11 cellular contexts compared by ENCODE assay signal in the genomic region with DNA sequence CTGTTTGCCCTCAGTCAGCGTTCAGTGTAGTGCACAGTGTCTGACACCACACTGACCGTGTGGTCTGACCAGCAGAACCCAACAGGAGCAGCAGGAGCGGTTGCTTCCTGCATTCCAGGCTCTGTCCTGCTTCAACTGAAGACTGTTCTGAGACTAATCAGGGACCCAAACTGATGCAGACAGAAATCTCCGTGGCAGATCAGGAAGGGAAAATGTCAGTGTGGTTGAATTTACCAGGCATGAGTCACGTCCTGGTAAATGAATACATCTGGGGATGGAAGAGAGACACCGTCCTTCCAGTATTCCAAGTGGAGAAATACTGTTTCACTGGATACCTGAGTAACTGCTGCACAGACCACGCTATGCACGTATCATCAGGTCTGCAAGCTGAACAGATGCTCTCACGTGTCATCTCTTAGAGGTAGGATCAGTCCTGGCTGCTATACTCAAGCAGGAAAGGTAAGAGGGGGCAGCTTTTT.
A peak's percentile ranks its signal among the peaks of the same experiment; 100 is the strongest.
DNase-seq lines count a peak whose midpoint lies in the region; ATAC-seq, FAIRE-seq and TF ChIP-seq lines count a peak whose summit lies in the region.
"Had no signal": no experiment of that assay in that cellular context is flagged by ENCODE, and none has a peak within 500 bp of the region (broad histone marks: within the 10 kb centered on the region; RNA-seq: fewer than 3 reads in every experiment).

No MANE protein-coding gene starts in this region.

- 1% methylated on average over 9 of the region's 9 CpGs for WGBS in A549 (ENCODE audit: missing lambda C conversion rate)

- intact Hi-C loops in MCF 10A (cut with micrococcal nuclease), result no loop called here

- H3K9me3 Mint-ChIP-seq in MCF 10A (ENCODE audit: unreplicated experiment), result no peaks in the 10 kb centered on the region

- H3K4me2 ChIP-seq in A549, result peak overlapping the region; percentile 85

- CTCF ChIA-PET in A549 (lab: Yijun Ruan, JAX) (interaction anchor here (0.6 to 5.8 kb wide), 5 partner anchors 10 to 221 kb away, joined by 3 to 30 read pairs (median 9); no protein-coding TSS in a partner anchor), MCF 10A (lab: Yijun Ruan, JAX) (interaction anchor here (0.6 to 3.4 kb wide), 2 partner anchors 11 to 132 kb away, joined by 3 to 28 read pairs; no protein-coding TSS in a partner anchor)

- H3K4me1 ChIP-seq in A549, result peaks cover 59% of the 10 kb centered on the region

- peak overlapping the region; percentile 35 for H3K27ac Mint-ChIP-seq in MCF 10A (ENCODE audit: low read depth, unreplicated experiment)

- H3K4me3 Mint-ChIP-seq in MCF 10A (ENCODE audit: unreplicated experiment), result no peak overlapping the region

- peak; percentile 26 to 49; a peak in 2 of 5 replicates for TF ChIP-seq EP300 in A549 (IDR thresholded peaks at IDR 0.05)

- peaks cover 19% of the 10 kb centered on the region for H3K4me1 Mint-ChIP-seq in MCF 10A (ENCODE audit: insufficient read depth, unreplicated experiment)

- no peaks in the 10 kb centered on the region for H3K36me3 Mint-ChIP-seq in MCF 10A (ENCODE audit: insufficient read depth, unreplicated experiment)

- TF ChIP-seq POLR2A in A549 (IDR thresholded peaks at IDR 0.05; ENCODE audit: low read length), result no peak

- peak; percentile 80 to 89 for DNase-seq in A549 (ENCODE audit: low read depth in 1 of 2, low spot score in 1 of 2)
- peak; percentile 98 for DNase-seq in HS-27A (ENCODE audit: low read depth)
- DNase-seq in MCF 10A (ENCODE audit: unreplicated experiment), result peak; percentile 77
- no peak for DNase-seq in T-helper 1 cell
- DNase-seq in anterior cingulate cortex (lab: John Stamatoyannopoulos, UW), result no peak
- DNase-seq: activated CD4-positive, alpha-beta T cell treated with anti-CD3 and anti-CD28 coated beads for 48 hours; DND-41; NCI-H146 had no signal

- no TSS peak for BruUV-seq in MCF 10A (replicated peaks; lab: Mats Ljungman, UMichigan)

- ATAC-seq in A549, result peak; percentile 91
- ATAC-seq in HG03135 (IDR thresholded peaks at IDR 0.05; ENCODE audit: unreplicated experiment), result no peak
- no peak for ATAC-seq in GM18519 (IDR thresholded peaks at IDR 0.05; ENCODE audit: low FRiP score, unreplicated experiment)

- POLR2A ChIA-PET in A549 (lab: Yijun Ruan, JAX), result interaction anchor here (0.9 to 1.9 kb wide), 3 partner anchors 24 to 223 kb away, joined by 3 to 5 read pairs (median 4); a partner anchor contains a TSS
- POLR2A ChIA-PET in MCF 10A (lab: Yijun Ruan, JAX), result interaction anchor here (0.5 kb wide), 1 partner anchor 252 kb away, joined by 3 read pairs; no protein-coding TSS in a partner anchor

- no peaks in the 10 kb centered on the region for H3K27me3 ChIP-seq in layer of hippocampus (ENCODE audit: control insufficient read depth, insufficient read depth, low read length)

- peak overlapping the region; percentile 26 for H3K4me3 ChIP-seq in A549

- H3K27me3 Mint-ChIP-seq in MCF 10A (ENCODE audit: insufficient read depth, unreplicated experiment), result no peaks in the 10 kb centered on the region

- TF ChIP-seq RAD21 in A549 (conservative IDR thresholded peaks at IDR 0.05 in 1 of 2, IDR thresholded peaks at IDR 0.05 in 1 of 2), result peak; percentile 16 to 34; a peak in 3 of 5 replicates

- TF ChIP-seq CTCF in A549 (IDR thresholded peaks at IDR 0.05), result no peak
- TF ChIP-seq CTCF in MCF 10A (IDR thresholded peaks at IDR 0.05; ENCODE audit: unreplicated experiment), result no peak

- peak; percentile 86 for FAIRE-seq in A549 (lab: Jason Lieb, UNC)

- peak overlapping the region; percentile 84 to 89 for H3K27ac ChIP-seq in A549
- peak overlapping the region; percentile 32 for H3K27ac ChIP-seq in layer of hippocampus (ENCODE audit: low read depth, low read length)

- no peaks in the 10 kb centered on the region for H3K9me3 ChIP-seq in A549

TF ChIP-seq in A549, 52 proteins besides CTCF, POLR2A, EP300 and RAD21 (continues in another document):
- no peak for TF ChIP-seq FOXS1 (CRISPR knock-in tag; IDR thresholded peaks at IDR 0.05)
- peak; percentile 18; the same call in 1 of the 2 replicates for TF ChIP-seq HOXB13 (CRISPR knock-in tag; IDR thresholded peaks at IDR 0.05; ENCODE audit: low read depth)
- TF ChIP-seq MYC (IDR thresholded peaks at IDR 0.05; ENCODE audit: borderline replicate concordance, low read length), result no peak
- no peak for TF ChIP-seq NFE2L2 (conservative IDR thresholded peaks at IDR 0.05; ENCODE audit: low read length)
- no peak for TF ChIP-seq KDM1A (IDR thresholded peaks at IDR 0.05; ENCODE audit: low read depth)
- TF ChIP-seq ZC3H11A (IDR thresholded peaks at IDR 0.05), result no peak
- TF ChIP-seq TP53 (CRISPR knock-in tag; IDR thresholded peaks at IDR 0.05), result no peak
- TF ChIP-seq HDAC2 (IDR thresholded peaks at IDR 0.05), result no peak
- no peak for TF ChIP-seq NPAS2 (CRISPR knock-in tag; IDR thresholded peaks at IDR 0.05; ENCODE audit: borderline replicate concordance)
- peak; percentile 78 for TF ChIP-seq FOSL2 (IDR thresholded peaks at IDR 0.05)
- TF ChIP-seq FOSL2 (CRISPR knock-in tag; IDR thresholded peaks at IDR 0.05), result peak; percentile 85
- TF ChIP-seq ESRRA (IDR thresholded peaks at IDR 0.05; ENCODE audit: borderline replicate concordance, low read length), result no peak
- no peak for TF ChIP-seq RCOR1 (IDR thresholded peaks at IDR 0.05; ENCODE audit: low read depth, low read length)
- TF ChIP-seq, protein P1, sequence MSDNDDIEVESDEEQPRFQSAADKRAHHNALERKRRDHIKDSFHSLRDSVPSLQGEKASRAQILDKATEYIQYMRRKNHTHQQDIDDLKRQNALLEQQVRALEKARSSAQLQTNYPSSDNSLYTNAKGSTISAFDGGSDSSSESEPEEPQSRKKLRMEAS (IDR thresholded peaks at IDR 0.05), result peak; percentile 70
- TF ChIP-seq, protein P2, sequence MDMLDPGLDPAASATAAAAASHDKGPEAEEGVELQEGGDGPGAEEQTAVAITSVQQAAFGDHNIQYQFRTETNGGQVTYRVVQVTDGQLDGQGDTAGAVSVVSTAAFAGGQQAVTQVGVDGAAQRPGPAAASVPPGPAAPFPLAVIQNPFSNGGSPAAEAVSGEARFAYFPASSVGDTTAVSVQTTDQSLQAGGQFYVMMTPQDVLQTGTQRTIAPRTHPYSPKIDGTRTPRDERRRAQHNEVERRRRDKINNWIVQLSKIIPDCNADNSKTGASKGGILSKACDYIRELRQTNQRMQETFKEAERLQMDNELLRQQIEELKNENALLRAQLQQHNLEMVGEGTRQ (IDR thresholded peaks at IDR 0.05), result no peak
- TF ChIP-seq JUN (IDR thresholded peaks at IDR 0.05), result peak in 1 of 2 experiments; percentile 77; a peak in 3 of 5 replicates
- TF ChIP-seq ZNF302 (CRISPR knock-in tag; IDR thresholded peaks at IDR 0.05), result no peak
- TF ChIP-seq, protein P3, sequence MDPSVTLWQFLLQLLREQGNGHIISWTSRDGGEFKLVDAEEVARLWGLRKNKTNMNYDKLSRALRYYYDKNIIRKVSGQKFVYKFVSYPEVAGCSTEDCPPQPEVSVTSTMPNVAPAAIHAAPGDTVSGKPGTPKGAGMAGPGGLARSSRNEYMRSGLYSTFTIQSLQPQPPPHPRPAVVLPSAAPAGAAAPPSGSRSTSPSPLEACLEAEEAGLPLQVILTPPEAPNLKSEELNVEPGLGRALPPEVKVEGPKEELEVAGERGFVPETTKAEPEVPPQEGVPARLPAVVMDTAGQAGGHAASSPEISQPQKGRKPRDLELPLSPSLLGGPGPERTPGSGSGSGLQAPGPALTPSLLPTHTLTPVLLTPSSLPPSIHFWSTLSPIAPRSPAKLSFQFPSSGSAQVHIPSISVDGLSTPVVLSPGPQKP (IDR thresholded peaks at IDR 0.05; ENCODE audit: low read depth, low read length), result no peak
- TF ChIP-seq HOXA7 (CRISPR knock-in tag; IDR thresholded peaks at IDR 0.05), result no peak
- TF ChIP-seq MAZ (IDR thresholded peaks at IDR 0.05; ENCODE audit: borderline replicate concordance, low read depth, low read length), result no peak
- no peak for TF ChIP-seq CHD4 (IDR thresholded peaks at IDR 0.05; ENCODE audit: borderline replicate concordance)
- no peak for TF ChIP-seq HOXB5 (CRISPR knock-in tag; IDR thresholded peaks at IDR 0.05)
- no peak for TF ChIP-seq RNF2 (IDR thresholded peaks at IDR 0.05; ENCODE audit: borderline replicate concordance, low read depth)
- TF ChIP-seq RARB (CRISPR knock-in tag; IDR thresholded peaks at IDR 0.05), result no peak
- TF ChIP-seq HEYL (CRISPR knock-in tag; IDR thresholded peaks at IDR 0.05), result no peak
- no peak for TF ChIP-seq FOSB (CRISPR knock-in tag; IDR thresholded peaks at IDR 0.05)
- no peak for TF ChIP-seq CBX8 (IDR thresholded peaks at IDR 0.05)
- no peak for TF ChIP-seq TFCP2L1 (CRISPR knock-in tag; IDR thresholded peaks at IDR 0.05)
- TF ChIP-seq KDM5A (IDR thresholded peaks at IDR 0.05), result no peak
- TF ChIP-seq MAFK (IDR thresholded peaks at IDR 0.05; ENCODE audit: partially characterized antibody), result peak; percentile 52
- TF ChIP-seq RFX5 (IDR thresholded peaks at IDR 0.05), result no peak
- TF ChIP-seq ZSCAN20 (CRISPR knock-in tag; IDR thresholded peaks at IDR 0.05), result no peak
- TF ChIP-seq, protein P4, sequence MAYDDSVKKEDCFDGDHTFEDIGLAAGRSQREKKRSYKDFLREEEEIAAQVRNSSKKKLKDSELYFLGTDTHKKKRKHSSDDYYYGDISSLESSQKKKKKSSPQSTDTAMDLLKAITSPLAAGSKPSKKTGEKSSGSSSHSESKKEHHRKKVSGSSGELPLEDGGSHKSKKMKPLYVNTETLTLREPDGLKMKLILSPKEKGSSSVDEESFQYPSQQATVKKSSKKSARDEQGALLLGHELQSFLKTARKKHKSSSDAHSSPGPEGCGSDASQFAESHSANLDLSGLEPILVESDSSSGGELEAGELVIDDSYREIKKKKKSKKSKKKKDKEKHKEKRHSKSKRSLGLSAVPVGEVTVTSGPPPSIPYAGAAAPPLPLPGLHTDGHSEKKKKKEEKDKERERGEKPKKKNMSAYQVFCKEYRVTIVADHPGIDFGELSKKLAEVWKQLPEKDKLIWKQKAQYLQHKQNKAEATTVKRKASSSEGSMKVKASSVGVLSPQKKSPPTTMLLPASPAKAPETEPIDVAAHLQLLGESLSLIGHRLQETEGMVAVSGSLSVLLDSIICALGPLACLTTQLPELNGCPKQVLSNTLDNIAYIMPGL (CRISPR knock-in tag; IDR thresholded peaks at IDR 0.05; ENCODE audit: borderline replicate concordance), result no peak
- TF ChIP-seq NR3C1 (IDR thresholded peaks at IDR 0.05), result no peak
- TF ChIP-seq, protein P5, sequence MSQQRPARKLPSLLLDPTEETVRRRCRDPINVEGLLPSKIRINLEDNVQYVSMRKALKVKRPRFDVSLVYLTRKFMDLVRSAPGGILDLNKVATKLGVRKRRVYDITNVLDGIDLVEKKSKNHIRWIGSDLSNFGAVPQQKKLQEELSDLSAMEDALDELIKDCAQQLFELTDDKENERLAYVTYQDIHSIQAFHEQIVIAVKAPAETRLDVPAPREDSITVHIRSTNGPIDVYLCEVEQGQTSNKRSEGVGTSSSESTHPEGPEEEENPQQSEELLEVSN (IDR thresholded peaks at IDR 0.05; ENCODE audit: borderline replicate concordance, low read depth), result 0 out of 2 replicates have a peak, but pooled peaks have one; percentile 6

Comparison
In these comparisons a context has a peak if more than half of its experiments do, and no peak if none do; other contexts are left out.
1. ATAC-seq: peak in A549 (2 of 2); none in HG03135 (single experiment) and GM18519 (single experiment).
2. DNase-seq: peak in A549 (2 of 2), HS-27A (single experiment) and MCF 10A (single experiment); none in T-helper 1 cell (0 of 5) and anterior cingulate cortex (0 of 58).